In genomic region chr18:77055429-77056310, GRCh38 we compare ENCODE assay signal across 9 cellular contexts.
DNase-seq lines count a peak whose midpoint lies in the region; ATAC-seq and TF ChIP-seq lines count a peak whose summit lies in the region.
"Had no signal": no experiment of that assay in that cellular context is flagged by ENCODE, and none has a peak within 500 bp of the region (broad histone marks: within the 10 kb centered on the region; RNA-seq: fewer than 3 reads in every experiment).

No MANE protein-coding gene starts in this region.

- DNase-seq in CD8-positive, alpha-beta memory T cell = no peak
- DNase-seq in MM.1S (no peak), dorsolateral prefrontal cortex (no peak), neural progenitor cell (ENCODE audit: low spot score) (no peak), cortex of kidney (lab: John Stamatoyannopoulos, UW) (no peak)
- DNase-seq in activated CD8-positive, alpha-beta memory T cell treated with anti-CD3 and anti-CD28 coated beads, Interleukin-2, amount 50 U/mL, for 48 hours = no peak

- H3K27me3 ChIP-seq in CD8-positive, alpha-beta memory T cell (ENCODE audit: insufficient read depth, low read length, poor library complexity, severe bottlenecking) = no peaks in the 10 kb centered on the region
- H3K27me3 ChIP-seq in MM.1S (replicated peaks; ENCODE audit: insufficient read depth, low read length) = no peaks in the 10 kb centered on the region
- no peaks in the 10 kb centered on the region for H3K27me3 ChIP-seq in dorsolateral prefrontal cortex
- H3K27me3 ChIP-seq in neural progenitor cell = peaks cover 42% of the 10 kb centered on the region
- H3K27me3 ChIP-seq: SJSA1 had no signal

- H3K4me1 ChIP-seq in CD8-positive, alpha-beta memory T cell (ENCODE audit: insufficient read depth, low read length) = peaks cover 85% of the 10 kb centered on the region
- H3K4me1 ChIP-seq in MM.1S (ENCODE audit: low read length) (peaks cover 15% of the 10 kb centered on the region), neural progenitor cell (peaks cover 24% of the 10 kb centered on the region)

- no peaks in the 10 kb centered on the region for H3K9me3 Mint-ChIP-seq in CD8-positive, alpha-beta memory T cell
- H3K9me3 Mint-ChIP-seq in neural progenitor cell = no peaks in the 10 kb centered on the region

- intact Hi-C loops in dorsolateral prefrontal cortex (cut with DNase I) = loop anchor here (2.0 to 5.0 kb wide), 3 partner anchors 45 to 233 kb away; partner anchors contain the start of gene ZNF236 (in 1 of the 2)

- H3K4me2 ChIP-seq in MM.1S (ENCODE audit: low read depth, low read length) (peak overlapping the region; percentile 59), neural progenitor cell (peak overlapping the region; percentile 62)

- ATAC-seq in GM18519 (IDR thresholded peaks at IDR 0.05; ENCODE audit: low FRiP score, unreplicated experiment) (no peak), GM19467 (IDR thresholded peaks at IDR 0.05; ENCODE audit: unreplicated experiment) (no peak)

- H3K36me3 ChIP-seq in CD8-positive, alpha-beta memory T cell (ENCODE audit: insufficient read depth, low read length) = peaks cover 10% of the 10 kb centered on the region
- H3K36me3 ChIP-seq in MM.1S (replicated peaks; ENCODE audit: insufficient read depth, low read length) (no peaks in the 10 kb centered on the region), neural progenitor cell (no peaks in the 10 kb centered on the region)
- H3K36me3 ChIP-seq: SJSA1 had no signal

- POLR2A ChIA-PET in CD8-positive, alpha-beta memory T cell (lab: Charles Lee) = interaction anchor here (0.6 to 2.1 kb wide), 8 partner anchors 8 to 77 kb away, joined by 3 to 10 read pairs (median 4); partner anchors contain the start of gene MBP

- H2AFZ ChIP-seq in MM.1S (ENCODE audit: low read length) (peak overlapping the region; percentile 30; the same call in 1 of the 2 replicates), neural progenitor cell (replicated peaks) (no peak overlapping the region)

- H4K20me1 ChIP-seq in MM.1S (ENCODE audit: insufficient read depth, low read length) (no peaks in the 10 kb centered on the region), neural progenitor cell (ENCODE audit: low read depth) (no peaks in the 10 kb centered on the region)

- no peaks in the 10 kb centered on the region; the same call in 1 of the 2 replicates for H3K79me2 ChIP-seq in MM.1S (ENCODE audit: low read length)
- H3K79me2 ChIP-seq in neural progenitor cell (ENCODE audit: low read depth) = no peaks in the 10 kb centered on the region

- H3K27ac ChIP-seq in CD8-positive, alpha-beta memory T cell (ENCODE audit: low read depth, low read length) = peak overlapping the region; percentile 71
- H3K27ac ChIP-seq in MM.1S (ENCODE audit: low read length) (peak overlapping the region; percentile 67), dorsolateral prefrontal cortex (peak overlapping the region; percentile 4 to 100 (median 95)), neural progenitor cell (no peak overlapping the region)

- TF ChIP-seq CTCF in MM.1S (IDR thresholded peaks at IDR 0.05; ENCODE audit: low read length) = no peak
- TF ChIP-seq CTCF in dorsolateral prefrontal cortex (IDR thresholded peaks at IDR 0.05 in 54 of 56, conservative IDR thresholded peaks at IDR 0.05 in 2 of 56; ENCODE audit: low read depth in 1 of 56, partially characterized antibody in 56 of 56) = no peak
- TF ChIP-seq CTCF in neural progenitor cell (IDR thresholded peaks at IDR 0.05) = no peak

- H3K4me1 Mint-ChIP-seq in CD8-positive, alpha-beta memory T cell = peaks cover 74 to 83% (median 80%) of the 10 kb centered on the region in 3 donors
- H3K4me1 Mint-ChIP-seq in neural progenitor cell = peaks cover 40% of the 10 kb centered on the region

- H3K4me3 ChIP-seq in CD8-positive, alpha-beta memory T cell (ENCODE audit: low read length) = peak overlapping the region; percentile 50
- H3K4me3 ChIP-seq in MM.1S (ENCODE audit: low read length) (no peak overlapping the region), dorsolateral prefrontal cortex (peak overlapping the region in 30 of 59 donors; percentile 30 to 70 (median 50)), neural progenitor cell (no peak overlapping the region)
- H3K4me3 ChIP-seq: SJSA1 had no signal

- H3K9me2 ChIP-seq in MM.1S (replicated peaks; ENCODE audit: insufficient read depth, low read length) = no peaks in the 10 kb centered on the region

- H3F3A ChIP-seq in MM.1S (ENCODE audit: insufficient read depth, low read length) (no peaks in the 10 kb centered on the region), neural progenitor cell (ENCODE audit: low read depth) (peaks cover 15% of the 10 kb centered on the region)

- H3K27me3 Mint-ChIP-seq in CD8-positive, alpha-beta memory T cell = no peaks in the 10 kb centered on the region
- H3K27me3 Mint-ChIP-seq in neural progenitor cell (ENCODE audit: insufficient read depth, low read depth) = peaks cover 7% of the 10 kb centered on the region

- H3K36me3 Mint-ChIP-seq in CD8-positive, alpha-beta memory T cell = peaks cover 0 to 35% (median 7%) of the 10 kb centered on the region in 3 donors
- H3K36me3 Mint-ChIP-seq in neural progenitor cell = no peaks in the 10 kb centered on the region

- H3K9ac ChIP-seq in MM.1S (ENCODE audit: low read length) (no peak overlapping the region), neural progenitor cell (no peak overlapping the region)

- H3K4me3 Mint-ChIP-seq in CD8-positive, alpha-beta memory T cell = peak overlapping the region; percentile 70 to 89 (median 82)
- H3K4me3 Mint-ChIP-seq in neural progenitor cell = no peak overlapping the region

- CTCF ChIA-PET in CD8-positive, alpha-beta memory T cell (lab: Charles Lee) = interaction anchor here (0.7 to 3.3 kb wide), 20 partner anchors 8 to 252 kb away, joined by 3 to 38 read pairs (median 7); partner anchors contain the start of gene MBP

- H3K27ac Mint-ChIP-seq in CD8-positive, alpha-beta memory T cell = peak overlapping the region; percentile 83 to 98 (median 94)
- no peak overlapping the region for H3K27ac Mint-ChIP-seq in neural progenitor cell

- H3K9me3 ChIP-seq in CD8-positive, alpha-beta memory T cell (ENCODE audit: low read length) = no peaks in the 10 kb centered on the region
- H3K9me3 ChIP-seq in MM.1S (replicated peaks; ENCODE audit: insufficient read depth, low read length) (no peaks in the 10 kb centered on the region), neural progenitor cell (ENCODE audit: low read depth) (no peaks in the 10 kb centered on the region)
- H3K9me3 ChIP-seq: SJSA1 had no signal

Comparison
In these comparisons a context has a peak if more than half of its experiments do, and no peak if none do; other contexts are left out.
1. H3K4me3 ChIP-seq: peak in CD8-positive, alpha-beta memory T cell (single experiment) and dorsolateral prefrontal cortex (30 of 59); none in MM.1S (single experiment) and neural progenitor cell (single experiment).